In the genomic region with DNA sequence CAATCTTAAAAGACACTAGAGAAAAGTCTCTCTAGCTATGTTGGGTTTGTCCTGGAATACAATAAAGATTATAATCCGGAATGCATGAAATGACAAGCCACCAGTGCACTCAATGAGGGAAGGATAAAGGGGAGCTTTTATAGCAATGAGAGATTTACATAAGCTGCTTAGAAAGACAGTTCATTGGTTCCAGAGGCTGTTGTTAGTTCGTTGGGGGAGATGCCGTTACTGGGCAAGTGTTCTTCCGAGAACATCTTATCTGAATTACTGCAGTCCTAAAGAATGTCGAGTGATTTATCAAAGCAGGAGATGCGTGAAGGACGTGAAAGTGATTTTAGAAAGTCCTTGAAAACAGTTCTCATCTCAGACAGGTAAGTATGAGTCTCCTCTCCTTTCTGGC, we compare ENCODE assay signal across 31 cellular contexts. TPM values are rescaled to one million over a fixed set of nuclear protein-coding genes. Genes with fewer than 3 reads are reported as not detected.
"Had no signal": no experiment of that assay in that cellular context is flagged by ENCODE, and none has a peak within 500 bp of the region (broad histone marks: within the 10 kb centered on the region; RNA-seq: fewer than 3 reads in every experiment).

No MANE protein-coding gene starts in this region.

- H3K27ac Mint-ChIP-seq: activated B cell treated with CpG ODN at 0.5 μM for 24 hours; activated CD8-positive, alpha-beta T cell treated with anti-CD3 and anti-CD28 coated beads for 36 hours; activated T-helper 17 cell treated with anti-CD3 and anti-CD28 coated beads, Interleukin-2, amount 50 U/mL, for 72 hours; dendritic cell treated with granulocyte-macrophage colony-stimulating factor and Interleukin-4, amounts not matched to agents 40 ng/mL and 50 ng/mL, for 4 days; endodermal cell; natural killer cell; progenitor cell of endocrine pancreas; T-helper 1 cell treated with Interleukin-12 subunit alpha and Interleukin-12 subunit beta and Interleukin-4 antibody, amounts not matched to agents 30 μg/mL and 1 μg/mL, for 36 hours had no signal

- H3K4me3 ChIP-seq: heart left ventricle, skin epidermis, thoracic aorta, vagina had no signal

- H3K27ac ChIP-seq: foreskin keratinocyte, heart left ventricle, skin epidermis, thoracic aorta, vagina had no signal

- H3K36me3 ChIP-seq: heart left ventricle, thoracic aorta, vagina had no signal

- H3K9me3 Mint-ChIP-seq: activated B cell treated with CpG ODN at 0.5 μM for 24 hours; activated CD8-positive, alpha-beta T cell treated with anti-CD3 and anti-CD28 coated beads for 36 hours; activated T-cell treated with anti-CD3 and anti-CD28 coated beads, Interleukin-2, amount 50 U/mL, for 4 hours; activated T-helper 17 cell treated with anti-CD3 and anti-CD28 coated beads, Interleukin-2, amount 50 U/mL, for 72 hours; dendritic cell treated with granulocyte-macrophage colony-stimulating factor and Interleukin-4, amounts not matched to agents 40 ng/mL and 50 ng/mL, for 4 days; endodermal cell; natural killer cell; T-helper 1 cell treated with Interleukin-12 subunit alpha and Interleukin-12 subunit beta and Interleukin-4 antibody, amounts not matched to agents 30 μg/mL and 1 μg/mL, for 36 hours had no signal

- H3K27me3 ChIP-seq: vagina had no signal

- H3K4me3 Mint-ChIP-seq: activated B cell treated with CpG ODN at 0.5 μM for 24 hours; activated CD8-positive, alpha-beta T cell treated with anti-CD3 and anti-CD28 coated beads for 36 hours; activated T-cell treated with anti-CD3 and anti-CD28 coated beads, Interleukin-2, amount 50 U/mL, for 4 hours; activated T-helper 17 cell treated with anti-CD3 and anti-CD28 coated beads, Interleukin-2, amount 50 U/mL, for 72 hours; dendritic cell treated with granulocyte-macrophage colony-stimulating factor and Interleukin-4, amounts not matched to agents 40 ng/mL and 50 ng/mL, for 4 days; endodermal cell; natural killer cell; T-helper 1 cell treated with Interleukin-12 subunit alpha and Interleukin-12 subunit beta and Interleukin-4 antibody, amounts not matched to agents 30 μg/mL and 1 μg/mL, for 36 hours had no signal

- H3K27me3 Mint-ChIP-seq: activated CD8-positive, alpha-beta T cell treated with anti-CD3 and anti-CD28 coated beads for 36 hours had no signal

- H3K9me3 ChIP-seq: heart left ventricle, thoracic aorta, vagina had no signal

- H3K4me1 Mint-ChIP-seq: activated T-helper 17 cell treated with anti-CD3 and anti-CD28 coated beads, Interleukin-2, amount 50 U/mL, for 72 hours; natural killer cell had no signal

- ATAC-seq: activated CD8-positive, alpha-beta T cell treated with anti-CD3 and anti-CD28 coated beads for 36 hours; activated T-cell treated with anti-CD3 and anti-CD28 coated beads, Interleukin-2, amount 50 U/mL, for 4 hours; activated T-helper 17 cell treated with anti-CD3 and anti-CD28 coated beads, Interleukin-2, amount 50 U/mL, for 72 hours; esophagus mucosa; foreskin keratinocyte; natural killer cell; sciatic nerve; stimulated activated naive CD8-positive, alpha-beta T cell treated with anti-CD3 and anti-CD28 coated beads, Interleukin-15, Interleukin-2, amounts not matched to agents 100 U/mL and 50 U/mL, for 24 hours had no signal

- DNase-seq: activated B cell treated with CpG ODN at 0.5 μM for 24 hours; activated CD4-positive, alpha-beta T cell treated with anti-CD3 and anti-CD28 coated beads, Interleukin-2, amount 50 U/mL, for 1 hour; activated CD8-positive, alpha-beta T cell treated with anti-CD3 and anti-CD28 coated beads for 36 hours; activated gamma-delta T cell treated with Interleukin-2 at 50 U/mL for 16 hours; activated naive CD4-positive, alpha-beta T cell treated with anti-CD3 and anti-CD28 coated beads, Interleukin-2, amount 50 U/mL, for 16 hours; activated T-cell treated with anti-CD3 and anti-CD28 coated beads, Interleukin-2, amount 50 U/mL, for 4 hours; amygdala; central memory CD4-positive, alpha-beta T cell; endodermal cell; foreskin keratinocyte; heart left ventricle; mesenchymal stem cell; natural killer cell; stimulated activated CD4-positive, alpha-beta T cell treated with anti-CD3 and anti-CD28 coated beads, Interleukin-12 subunit alpha, Interleukin-12 subunit beta, amount 100 ng/mL, for 4 hours; stimulated activated CD4-positive, alpha-beta T cell treated with anti-CD3 and anti-CD28 coated beads, Interleukin-4, amount 100 ng/mL, for 1 hour; stimulated activated naive CD8-positive, alpha-beta T cell treated with anti-CD3 and anti-CD28 coated beads, Interleukin-15, Interleukin-2, amounts not matched to agents 100 U/mL and 50 U/mL, for 24 hours; SW 1271; T-helper 9 cell; trophoblast cell had no signal

- H3K4me1 ChIP-seq: foreskin keratinocyte, heart left ventricle, vagina had no signal

- H3K36me3 Mint-ChIP-seq: natural killer cell had no signal

RNA-seq across cellular contexts. Expression of gene SYN3, which starts 33.6 kb away (rescaled TPM):
- total RNA-seq: activated CD8-positive, alpha-beta T cell treated with anti-CD3 and anti-CD28 coated beads for 36 hours; activated T-cell treated with anti-CD3 and anti-CD28 coated beads, Interleukin-2, amount 50 U/mL, for 4 hours; activated T-helper 17 cell treated with anti-CD3 and anti-CD28 coated beads, Interleukin-2, amount 50 U/mL, for 72 hours; esophagus mucosa; foreskin keratinocyte; mononuclear cell; osteocyte; renal cortical epithelial cell; thoracic aorta; vagina had no signal
- polyA plus RNA-seq: foreskin keratinocyte had no signal
